Comparison of ENCODE assay signal across 8 cellular contexts in the genomic region with DNA sequence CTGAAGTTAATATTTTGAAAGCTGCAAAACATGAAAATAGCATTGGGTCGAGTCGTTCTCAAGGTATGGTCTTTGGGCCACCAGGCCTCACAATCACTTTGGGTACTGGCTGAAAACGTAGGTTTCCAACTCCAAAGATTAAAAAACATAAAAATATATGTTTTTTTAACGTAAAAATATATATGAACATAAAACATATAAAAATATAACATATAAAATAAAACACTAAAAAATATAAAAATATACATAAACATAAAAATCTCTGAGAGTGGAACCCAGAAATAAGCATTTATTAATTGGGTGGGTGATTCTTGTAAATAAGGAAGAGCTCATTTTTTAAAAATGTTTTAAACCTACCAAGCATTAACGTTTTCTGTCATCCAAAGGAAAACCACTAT. TPM values are rescaled to one million over a fixed set of nuclear protein-coding genes. Genes with fewer than 3 reads are reported as not detected.
DNase-seq lines count a peak whose midpoint lies in the region; TF ChIP-seq lines count a peak whose summit lies in the region.

No MANE protein-coding gene starts in this region.

- H3K4me2 ChIP-seq in SU-DHL-6 (ENCODE audit: low read depth, low read length, poor library complexity, severe bottlenecking) (peak overlapping the region; percentile 78), fibroblast of lung (ENCODE audit: extremely low read depth, insufficient read depth, low read length) (peak overlapping the region; percentile 67)

- H3K9ac ChIP-seq in SU-DHL-6 (ENCODE audit: low read length) (peak overlapping the region; percentile 99), fibroblast of lung (ENCODE audit: insufficient read depth, low read length) (no peak overlapping the region)

- H3K79me2 ChIP-seq in SU-DHL-6 (ENCODE audit: insufficient read depth, low read length) (peaks cover 39% of the 10 kb centered on the region), fibroblast of lung (ENCODE audit: control insufficient read depth, insufficient read depth, low read length) (peaks cover 35% of the 10 kb centered on the region)

- H3K9me3 ChIP-seq in SU-DHL-6 (ENCODE audit: insufficient read depth, low read length), result no peaks in the 10 kb centered on the region
- H3K9me3 ChIP-seq in fibroblast of lung (ENCODE audit: control insufficient read depth, insufficient read depth, low read depth, low read length), result no peaks in the 10 kb centered on the region

- H3K4me1 ChIP-seq in fibroblast of lung (ENCODE audit: control insufficient read depth, extremely low read depth, insufficient read depth, low read length), result no peaks in the 10 kb centered on the region

- peaks cover 11% of the 10 kb centered on the region; the same call in 1 of the 2 replicates for H3F3A ChIP-seq in SU-DHL-6 (ENCODE audit: insufficient read depth)

- H4K20me1 ChIP-seq in SU-DHL-6 (ENCODE audit: low read depth, low read length), result no peaks in the 10 kb centered on the region; the same call in 1 of the 2 replicates
- no peaks in the 10 kb centered on the region for H4K20me1 ChIP-seq in fibroblast of lung (ENCODE audit: control insufficient read depth, extremely low read depth, insufficient read depth, low read length)

- no peak for TF ChIP-seq CTCF in GM06990 (IDR thresholded peaks at IDR 0.05; ENCODE audit: insufficient read depth, low read length, poor library complexity, severe bottlenecking)
- TF ChIP-seq CTCF in SU-DHL-6 (IDR thresholded peaks at IDR 0.05; ENCODE audit: insufficient read depth, low read length, poor library complexity, severe bottlenecking), result no peak
- no peak for TF ChIP-seq CTCF in fibroblast of lung (conservative IDR thresholded peaks at IDR 0.05 in 1 of 2, IDR thresholded peaks at IDR 0.05 in 1 of 2; ENCODE audit: low read depth in 1 of 2, low read length in 2 of 2)
- TF ChIP-seq CTCF in retinal pigment epithelial cell (conservative IDR thresholded peaks at IDR 0.05; ENCODE audit: low read depth, low read length), result no peak

- no peaks in the 10 kb centered on the region for H3K27me3 ChIP-seq in GM06990 (replicated peaks; ENCODE audit: control insufficient read depth, insufficient read depth, low read length)
- no peaks in the 10 kb centered on the region for H3K27me3 ChIP-seq in SU-DHL-6 (ENCODE audit: low read length)
- H3K27me3 ChIP-seq in fibroblast of lung (ENCODE audit: control insufficient read depth, insufficient read depth, low read length), result no peaks in the 10 kb centered on the region

- H2AFZ ChIP-seq in SU-DHL-6 (ENCODE audit: low read depth, low read length, severe bottlenecking), result peak overlapping the region; percentile 84
- peak overlapping the region; percentile 79 for H2AFZ ChIP-seq in fibroblast of lung (ENCODE audit: low read length)

- H3K36me3 ChIP-seq in GM06990 (ENCODE audit: control insufficient read depth, insufficient read depth, low read length) (no peaks in the 10 kb centered on the region; the same call in 1 of the 2 replicates), SU-DHL-6 (ENCODE audit: low read length) (peaks cover 9% of the 10 kb centered on the region; the same call in 1 of the 2 replicates), fibroblast of lung (ENCODE audit: control insufficient read depth, insufficient read depth, low read length) (peaks cover 3% of the 10 kb centered on the region)

- peak overlapping the region; percentile 70 for H3K4me3 ChIP-seq in GM06990 (replicated peaks; ENCODE audit: low read depth, low read length)
- H3K4me3 ChIP-seq in SU-DHL-6 (ENCODE audit: insufficient read depth, low read length, poor library complexity, severe bottlenecking), result peak overlapping the region; percentile 95
- peak overlapping the region; percentile 42 to 89 (median 72) for H3K4me3 ChIP-seq in fibroblast of lung (replicated peaks in 1 of 4; ENCODE audit: control extremely low read depth in 1 of 4, insufficient read depth in 1 of 4, low read depth in 3 of 4, low read length in 4 of 4)
- peak overlapping the region; percentile 70 for H3K4me3 ChIP-seq in retinal pigment epithelial cell (ENCODE audit: low read length)

- DNase-seq in GM06990 (ENCODE audit: extremely low read depth, insufficient read length) (no peak), fibroblast of lung (ENCODE audit: low read depth in 2 of 2) (no peak), retinal pigment epithelial cell (ENCODE audit: low read depth) (no peak), kidney glomerular epithelial cell (lab: John Stamatoyannopoulos, UW) (no peak), HuH-7.5 (ENCODE audit: low spot score) (no peak), NCI-H446 treated with DMSO at 0.1 percent for 48 hours (lab: John Stamatoyannopoulos, UW) (no peak), DMS 273 treated with DMSO at 0.1 percent for 48 hours (lab: John Stamatoyannopoulos, UW) (no peak)

- H3K27ac ChIP-seq in SU-DHL-6 (ENCODE audit: low read depth, low read length), result peak overlapping the region; percentile 79
- H3K27ac ChIP-seq in fibroblast of lung (ENCODE audit: insufficient read depth, low read length), result peak overlapping the region; percentile 54

- H3K9me2 ChIP-seq in SU-DHL-6 (replicated peaks; ENCODE audit: insufficient read depth, low read length), result no peaks in the 10 kb centered on the region

RNA-seq across cellular contexts. Expression of gene PDS5A, which starts 0.7 kb away (rescaled TPM):
- total RNA-seq in fibroblast of lung, result 57.5 and 74.0 TPM in 2 replicates
- polyA plus RNA-seq in fibroblast of lung, result 46.9 and 47.8 TPM in 2 replicates
- polyA plus RNA-seq in fibroblast of lung (2012), result 28.1 and 29.9 TPM in 2 replicates
- polyA minus RNA-seq in fibroblast of lung (ENCODE audit: low replicate concordance), result 28.2 and 30.0 TPM in 2 replicates
